Comparison of ENCODE assay signal across 9 cellular contexts in the genomic region with DNA sequence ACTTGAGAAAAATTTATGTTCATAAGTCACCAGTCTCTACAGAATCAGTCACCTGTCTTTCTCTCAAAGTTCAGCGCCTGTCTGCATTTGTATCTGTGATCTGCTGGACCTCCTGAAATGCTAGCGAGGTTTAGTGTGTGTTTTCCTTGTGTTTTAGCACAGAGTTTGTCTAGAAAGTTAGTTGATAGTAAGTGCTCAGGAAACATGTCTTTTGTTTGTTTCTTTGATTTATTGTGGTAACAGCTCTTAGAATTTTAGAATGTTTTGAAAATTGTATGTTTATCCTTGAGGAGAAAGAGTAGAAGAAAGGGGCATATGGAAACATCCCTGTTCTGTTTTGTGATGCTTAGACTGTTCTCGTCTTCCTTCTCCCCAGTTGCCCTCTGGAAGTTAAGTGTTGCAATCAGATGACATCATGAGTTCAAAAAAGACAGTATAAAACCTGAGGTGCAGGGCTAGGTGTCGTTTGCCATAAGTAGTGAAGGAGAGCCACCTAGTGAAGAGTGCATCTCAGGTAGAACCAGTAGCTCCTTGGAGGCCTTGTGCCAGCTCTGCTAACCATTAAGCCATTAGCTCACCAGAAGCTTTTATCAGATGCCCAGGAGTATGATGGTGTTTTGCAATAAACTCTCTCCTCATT. TPM values are rescaled to one million over a fixed set of nuclear protein-coding genes. Genes with fewer than 3 reads are reported as not detected.
DNase-seq lines count a peak whose midpoint lies in the region; ATAC-seq and TF ChIP-seq lines count a peak whose summit lies in the region.
"Had no signal": no experiment of that assay in that cellular context is flagged by ENCODE, and none has a peak within 500 bp of the region (broad histone marks: within the 10 kb centered on the region; RNA-seq: fewer than 3 reads in every experiment).

No MANE protein-coding gene starts in this region.

- no peak overlapping the region for H3K4me2 ChIP-seq in HCT116 (ENCODE audit: low read length)

- H3K9me2 ChIP-seq in HCT116 (ENCODE audit: insufficient read depth), result no peaks in the 10 kb centered on the region

- H3K9ac ChIP-seq in HCT116 (ENCODE audit: low read length), result no peak overlapping the region

- ATAC-seq in HCT116, result peak; percentile 69
- ATAC-seq in T-cell (replicated peaks in 1 of 4), result peak in 3 of 4 experiments; percentile 35 to 68 (median 56)
- no peak for ATAC-seq in HG03469 (IDR thresholded peaks at IDR 0.05; ENCODE audit: unreplicated experiment)
- ATAC-seq in HG03439 (IDR thresholded peaks at IDR 0.05; ENCODE audit: unreplicated experiment), result no peak
- ATAC-seq in GM18520 (IDR thresholded peaks at IDR 0.05; ENCODE audit: unreplicated experiment), result no peak
- no peak for ATAC-seq in HG02759 (IDR thresholded peaks at IDR 0.05; ENCODE audit: unreplicated experiment)
- ATAC-seq: gastroesophageal sphincter had no signal

- peak; percentile 20 for DNase-seq in COR-L47 (lab: John Stamatoyannopoulos, UW)
- peak; percentile 45 for DNase-seq in HCT116 (ENCODE audit: low read depth, low spot score)
- peak in 16 of 34 experiments; percentile 1 to 33 (median 8) for DNase-seq in T-cell
- peak; percentile 65 for DNase-seq in islet precursor cell

- no peak for TF ChIP-seq POLR2A in HCT116 (IDR thresholded peaks at IDR 0.05; ENCODE audit: borderline replicate concordance, extremely low read depth, insufficient read depth, insufficient read length)

- H3K27me3 ChIP-seq in HCT116 (ENCODE audit: insufficient read depth, low read length), result no peaks in the 10 kb centered on the region
- H3K27me3 ChIP-seq: gastroesophageal sphincter had no signal

- peaks cover 9 to 16% (median 10%) of the 10 kb centered on the region in 3 donors for H3K4me1 Mint-ChIP-seq in T-cell

- TF ChIP-seq RAD21 in HCT116 (IDR thresholded peaks at IDR 0.05; ENCODE audit: low read depth), result peak; percentile 82

- H3K27me3 Mint-ChIP-seq in T-cell, result no peaks in the 10 kb centered on the region

- H4K20me1 ChIP-seq in HCT116 (ENCODE audit: insufficient read depth), result no peaks in the 10 kb centered on the region

- H3K4me1 ChIP-seq in HCT116 (ENCODE audit: control insufficient read depth in 1 of 2, insufficient read depth in 2 of 2, low read length in 2 of 2), result no peaks in the 10 kb centered on the region; a peak in 1 of 4 replicates

- no TSS peak for BruUV-seq in HCT116 (replicated peaks; lab: Mats Ljungman, UMichigan)

- no peak overlapping the region for H3K4me3 ChIP-seq in HCT116 (replicated peaks in 1 of 2; ENCODE audit: low read depth in 1 of 2, low read length in 2 of 2)
- H3K4me3 ChIP-seq: gastroesophageal sphincter had no signal

- no peak overlapping the region for H3K4me3 Mint-ChIP-seq in T-cell

- POLR2A ChIA-PET in HCT116 (lab: Charles Lee) (no interaction called here), T-cell (lab: Charles Lee) (no interaction called here)

- no peak overlapping the region for H3K27ac Mint-ChIP-seq in T-cell

- no peaks in the 10 kb centered on the region for H3K9me3 Mint-ChIP-seq in T-cell

- TF ChIP-seq CTCF in HCT116 (IDR thresholded peaks at IDR 0.05 in 2 of 3, conservative IDR thresholded peaks at IDR 0.05 in 1 of 3; ENCODE audit: borderline replicate concordance in 1 of 3, insufficient read depth in 1 of 3, low read depth in 2 of 3, low read length in 2 of 3), result peak; percentile 12 to 53 (median 33); a peak in 3 of 6 replicates

- RAD21 ChIA-PET in HCT116 (lab: Charles Lee; ENCODE audit: low non-redundant PET in 1 of 2, low total read pairs in 2 of 2, uncharacterized antibody in 2 of 2, unreplicated experiment in 2 of 2), result no interaction called here

- CTCF ChIA-PET in HCT116 (lab: Charles Lee) (interaction anchor here (1.0 to 2.6 kb wide), 4 partner anchors 196 to 253 kb away, joined by 3 to 18 read pairs (median 7); no protein-coding TSS in a partner anchor), T-cell (lab: Charles Lee) (interaction anchor here (0.6 to 2.2 kb wide), 7 partner anchors 10 to 271 kb away, joined by 3 to 13 read pairs (median 4); no protein-coding TSS in a partner anchor)

- intact Hi-C loops in HCT116 (cut with micrococcal nuclease), result loop anchor here (1.0 kb wide), 2 partner anchors 182 to 252 kb away; no protein-coding TSS in a partner anchor

- no peaks in the 10 kb centered on the region for H3K9me3 ChIP-seq in HCT116 (ENCODE audit: control insufficient read depth in 1 of 2, insufficient read depth in 1 of 2, low read depth in 1 of 2, low read length in 2 of 2)
- H3K9me3 ChIP-seq: gastroesophageal sphincter had no signal

- H3K36me3 Mint-ChIP-seq in T-cell, result peaks cover 11% of the 10 kb centered on the region

- no peak overlapping the region for H3K27ac ChIP-seq in HCT116 (ENCODE audit: low read depth, low read length)
- H3K27ac ChIP-seq: gastroesophageal sphincter had no signal

- H3K79me2 ChIP-seq in HCT116 (ENCODE audit: insufficient read depth, low read length), result no peaks in the 10 kb centered on the region; the same call in 1 of the 2 replicates

- H2AFZ ChIP-seq in HCT116 (ENCODE audit: low read depth, low read length, poor library complexity, severe bottlenecking), result no peak overlapping the region

- no peaks in the 10 kb centered on the region for H3K36me3 ChIP-seq in HCT116 (ENCODE audit: control insufficient read depth in 1 of 2, insufficient read depth in 2 of 2, low read length in 2 of 2)

TF ChIP-seq in HCT116, 20 proteins besides CTCF, POLR2A, EP300 and RAD21:
- TF ChIP-seq SIN3A (IDR thresholded peaks at IDR 0.05; ENCODE audit: low read depth), result no peak
- TF ChIP-seq CEBPB (IDR thresholded peaks at IDR 0.05; ENCODE audit: low read depth), result peak; percentile 92

RNA-seq across cellular contexts. Expression of a gene that starts 44.8 kb away (rescaled TPM):
- 14.6 TPM for total RNA-seq in HCT116 (2021; ENCODE audit: unreplicated experiment)
- polyA plus RNA-seq in HCT116 (2012), result 8.9 and 9.9 TPM in 2 replicates
- total RNA-seq in T-cell, result 10 to 100 TPM; 10.7 to 17.9 (median 13.0) TPM

Comparison
In these comparisons a context has a peak if more than half of its experiments do, and no peak if none do; other contexts are left out.
1. ATAC-seq: peak in HCT116 (single experiment) and T-cell (3 of 4); none in HG03469 (single experiment), HG03439 (single experiment), GM18520 (single experiment) and HG02759 (single experiment).